ENCODE assay signal across 3 cellular contexts in genomic region chr16:82657239-82657638, GRCh38.
TF ChIP-seq lines count a peak whose summit lies in the region.

No MANE protein-coding gene starts in this region.

TF ChIP-seq in SK-N-SH, 30 proteins besides CTCF, POLR2A, EP300 and RAD21:
- TF ChIP-seq FOSL2 (IDR thresholded peaks at IDR 0.05; ENCODE audit: borderline replicate concordance, low read depth) (peak; percentile 14; the same call in 1 of the 2 replicates), USF2 (IDR thresholded peaks at IDR 0.05; ENCODE audit: borderline replicate concordance, low read depth, low read length) (no peak), POLR2AphosphoS5 (IDR thresholded peaks at IDR 0.05; ENCODE audit: low read depth, low read length) (peak; percentile 25; the same call in 1 of the 2 replicates), SIN3A (IDR thresholded peaks at IDR 0.05; ENCODE audit: borderline replicate concordance, low read depth, low read length) (0 out of 2 replicates have a peak, but pooled peaks have one; percentile 23), TEAD4 (IDR thresholded peaks at IDR 0.05; ENCODE audit: borderline replicate concordance, insufficient read depth) (0 out of 2 replicates have a peak, but pooled peaks have one; percentile 25), MAX (IDR thresholded peaks at IDR 0.05; ENCODE audit: low read depth) (0 out of 2 replicates have a peak, but pooled peaks have one; percentile 38), ZBTB33 (IDR thresholded peaks at IDR 0.05; ENCODE audit: borderline replicate concordance, low read depth) (no peak), GABPA (IDR thresholded peaks at IDR 0.05; ENCODE audit: low read depth) (no peak), PBX3 (IDR thresholded peaks at IDR 0.05) (peak; percentile 90), TCF12 (IDR thresholded peaks at IDR 0.05) (peak; percentile 58; the same call in 1 of the 2 replicates), JUND (IDR thresholded peaks at IDR 0.05) (peak; percentile 47)

TF ChIP-seq in SK-N-SH treated with all-trans-retinoic acid at 6 μM for 48 hours, 23 proteins besides CTCF, POLR2A, EP300 and RAD21:
- TF ChIP-seq PPARA (CRISPR knock-in tag; IDR thresholded peaks at IDR 0.05; ENCODE audit: borderline replicate concordance) (no peak), TOX (CRISPR knock-in tag; IDR thresholded peaks at IDR 0.05; ENCODE audit: borderline replicate concordance) (no peak)
TF ChIP-seq in SK-N-SH treated with all-trans-retinoic acid at 6 μM for 48 hours: peak in this region for 0.

TF ChIP-seq in HepG2, 621 proteins besides CTCF, POLR2A, EP300 and RAD21:
- TF ChIP-seq THRA (CRISPR knock-in tag; IDR thresholded peaks at IDR 0.05; ENCODE audit: borderline replicate concordance) = no peak
- TF ChIP-seq TAF15 (IDR thresholded peaks at IDR 0.05; ENCODE audit: low read depth, low read length, poor library complexity, severe bottlenecking) = no peak
- TF ChIP-seq MED13 (CRISPR knock-in tag; IDR thresholded peaks at IDR 0.05) = no peak
- TF ChIP-seq TRAFD1 (CRISPR knock-in tag; IDR thresholded peaks at IDR 0.05; ENCODE audit: borderline replicate concordance) = no peak
- no peak for TF ChIP-seq ARID2 (CRISPR knock-in tag; IDR thresholded peaks at IDR 0.05; ENCODE audit: borderline replicate concordance)
- no peak for TF ChIP-seq ZNF431 (CRISPR knock-in tag; IDR thresholded peaks at IDR 0.05; ENCODE audit: borderline replicate concordance, low read depth)
- TF ChIP-seq ATAD3A (CRISPR knock-in tag; IDR thresholded peaks at IDR 0.05) = no peak
- no peak for TF ChIP-seq PHB2 (IDR thresholded peaks at IDR 0.05; ENCODE audit: partially characterized antibody)
- TF ChIP-seq ZNF746 (CRISPR knock-in tag; IDR thresholded peaks at IDR 0.05) = no peak
- TF ChIP-seq ZNF616 (CRISPR knock-in tag; IDR thresholded peaks at IDR 0.05; ENCODE audit: low read depth) = no peak
- TF ChIP-seq RARG (CRISPR knock-in tag; IDR thresholded peaks at IDR 0.05; ENCODE audit: low read depth) = no peak
- TF ChIP-seq ZBTB3 (CRISPR knock-in tag; IDR thresholded peaks at IDR 0.05; ENCODE audit: borderline replicate concordance, low read depth) = no peak
- no peak for TF ChIP-seq BATF2 (CRISPR knock-in tag; IDR thresholded peaks at IDR 0.05)
- no peak for TF ChIP-seq PAF1 (CRISPR knock-in tag; IDR thresholded peaks at IDR 0.05)
- no peak for TF ChIP-seq MAZ (IDR thresholded peaks at IDR 0.05; ENCODE audit: borderline replicate concordance, low read depth, low read length)
- TF ChIP-seq MAZ (CRISPR knock-in tag; IDR thresholded peaks at IDR 0.05; ENCODE audit: low read depth) = no peak
- TF ChIP-seq ZHX1 (CRISPR knock-in tag; IDR thresholded peaks at IDR 0.05; ENCODE audit: low read depth) = no peak
- no peak for TF ChIP-seq ZBTB40 (IDR thresholded peaks at IDR 0.05)
- no peak for TF ChIP-seq ZBTB40 (CRISPR knock-in tag; IDR thresholded peaks at IDR 0.05)
